Comparison of ENCODE assay signal across 17 cellular contexts in genomic region chr11:112620621-112621394, GRCh38.
DNase-seq lines count a peak whose midpoint lies in the region; ATAC-seq, FAIRE-seq and TF ChIP-seq lines count a peak whose summit lies in the region.
"Had no signal": no experiment of that assay in that cellular context is flagged by ENCODE, and none has a peak within 500 bp of the region (broad histone marks: within the 10 kb centered on the region; RNA-seq: fewer than 3 reads in every experiment).

No MANE protein-coding gene starts in this region.

- H3K9me1 ChIP-seq in keratinocyte (ENCODE audit: control insufficient read depth, extremely low read depth, insufficient read depth, low read length) = no peaks in the 10 kb centered on the region

- H3K27ac ChIP-seq in RWPE2 (ENCODE audit: poor library complexity, severe bottlenecking) = no peak overlapping the region
- H3K27ac ChIP-seq in keratinocyte (ENCODE audit: control insufficient read depth, insufficient read depth, low read length) = peak overlapping the region; percentile 33
- H3K27ac ChIP-seq in colonic mucosa = no peak overlapping the region
- H3K27ac ChIP-seq: neutrophil had no signal

- peak; percentile 79 for FAIRE-seq in keratinocyte (lab: Jason Lieb, UNC)
- FAIRE-seq: urothelium cell line had no signal

- peaks cover 5% of the 10 kb centered on the region for H3K4me1 ChIP-seq in RWPE2 (ENCODE audit: insufficient read depth, poor library complexity, severe bottlenecking)
- peaks cover 12% of the 10 kb centered on the region for H3K4me1 ChIP-seq in keratinocyte (ENCODE audit: control insufficient read depth, extremely low read depth, insufficient read depth, low read length)
- H3K4me1 ChIP-seq in colonic mucosa = no peaks in the 10 kb centered on the region
- H3K4me1 ChIP-seq: HAP-1, spleen had no signal

- intact Hi-C loops in colonic mucosa (cut with DNase I) = no loop called here

- H3K4me3 ChIP-seq in RWPE2 (ENCODE audit: severe bottlenecking) (no peak overlapping the region), keratinocyte (ENCODE audit: control insufficient read depth in 2 of 3, extremely low read depth in 1 of 3, insufficient read depth in 2 of 3, low read depth in 1 of 3, low read length in 3 of 3) (no peak overlapping the region), colonic mucosa (no peak overlapping the region)
- H3K4me3 ChIP-seq: HAP-1, spleen had no signal

- TF ChIP-seq CTCF in RWPE2 (IDR thresholded peaks at IDR 0.05; ENCODE audit: poor library complexity, severe bottlenecking) = no peak
- TF ChIP-seq CTCF in keratinocyte (optimal IDR thresholded peaks at IDR 0.05 in 1 of 3, IDR thresholded peaks at IDR 0.05 in 1 of 3, conservative IDR thresholded peaks at IDR 0.05 in 1 of 3; ENCODE audit: extremely low read depth in 1 of 3, insufficient read depth in 2 of 3, low read length in 3 of 3) = no peak
- TF ChIP-seq CTCF in colonic mucosa (IDR thresholded peaks at IDR 0.05) = no peak

- H3K9ac ChIP-seq in keratinocyte (ENCODE audit: control insufficient read depth, extremely low read depth, insufficient read depth, low read length) (peak overlapping the region; percentile 28), colonic mucosa (ENCODE audit: low read depth in 2 of 2, low read length in 2 of 2) (no peak overlapping the region)

- dilution Hi-C loops in keratinocyte (cut with MboI; ENCODE audit: extremely low pct_ligation_motif_present, low sequenced_read_pairs) = no loop called here

- H4K20me1 ChIP-seq in keratinocyte (ENCODE audit: control insufficient read depth, extremely low read depth, insufficient read depth, low read length) = no peaks in the 10 kb centered on the region

- peak; percentile 77 for ATAC-seq in HG02610 (IDR thresholded peaks at IDR 0.05; ENCODE audit: unreplicated experiment)
- peak; percentile 71; the same call in 2 of the 3 replicates for ATAC-seq in RWPE2 (ENCODE audit: low read depth)
- ATAC-seq: left colon had no signal

- DNase-seq in DMS53 (lab: John Stamatoyannopoulos, UW) = peak; percentile 70
- DNase-seq in RWPE2 (ENCODE audit: low spot score) = no peak
- DNase-seq in keratinocyte (ENCODE audit: low read depth, low spot score) = no peak
- DNase-seq in occipital lobe (lab: John Stamatoyannopoulos, UW) = no peak
- DNase-seq in NCI-H748 (lab: John Stamatoyannopoulos, UW; ENCODE audit: unreplicated experiment) = no peak
- DNase-seq in cerebellar cortex (ENCODE audit: low spot score) = no peak
- DNase-seq in colonic mucosa = no peak
- DNase-seq: activated CD4-positive, alpha-beta T cell treated with anti-CD3 and anti-CD28 coated beads, Interleukin-2, amount 10 ng/mL, durations not matched to agents 7 days and 5 days; foreskin fibroblast; left colon; NCI-H1105 treated with DMSO at 0.1 percent for 48 hours; NCI-H748 treated with DMSO at 0.1 percent for 48 hours; spleen had no signal

- H3K36me3 ChIP-seq in RWPE2 (ENCODE audit: low read depth) (no peaks in the 10 kb centered on the region), keratinocyte (ENCODE audit: control insufficient read depth in 2 of 2, extremely low read depth in 1 of 2, insufficient read depth in 2 of 2, low read length in 2 of 2) (no peaks in the 10 kb centered on the region), colonic mucosa (no peaks in the 10 kb centered on the region)
- H3K36me3 ChIP-seq: HAP-1, neutrophil, spleen had no signal

- H3K9me3 ChIP-seq in RWPE2 (ENCODE audit: severe bottlenecking) (no peaks in the 10 kb centered on the region), keratinocyte (ENCODE audit: control insufficient read depth, low read depth, low read length) (no peaks in the 10 kb centered on the region), colonic mucosa (no peaks in the 10 kb centered on the region)
- H3K9me3 ChIP-seq: HAP-1, neutrophil, spleen had no signal

- H3K27me3 ChIP-seq in RWPE2 (ENCODE audit: insufficient read depth, poor library complexity, severe bottlenecking) = no peaks in the 10 kb centered on the region
- H3K27me3 ChIP-seq in keratinocyte (ENCODE audit: control insufficient read depth, extremely low read depth, insufficient read depth, low read length) = no peaks in the 10 kb centered on the region
- no peaks in the 10 kb centered on the region for H3K27me3 ChIP-seq in colonic mucosa

- H3K4me2 ChIP-seq in keratinocyte (ENCODE audit: control insufficient read depth, extremely low read depth, insufficient read depth, low read depth, low read length) = peak overlapping the region; percentile 49

- H3K79me2 ChIP-seq in keratinocyte (ENCODE audit: control insufficient read depth, insufficient read depth, low read length) = no peaks in the 10 kb centered on the region

- peak overlapping the region; percentile 62 for H2AFZ ChIP-seq in keratinocyte (ENCODE audit: control insufficient read depth, low read length)
